Comparison of ENCODE assay signal across 23 cellular contexts in the genomic region with DNA sequence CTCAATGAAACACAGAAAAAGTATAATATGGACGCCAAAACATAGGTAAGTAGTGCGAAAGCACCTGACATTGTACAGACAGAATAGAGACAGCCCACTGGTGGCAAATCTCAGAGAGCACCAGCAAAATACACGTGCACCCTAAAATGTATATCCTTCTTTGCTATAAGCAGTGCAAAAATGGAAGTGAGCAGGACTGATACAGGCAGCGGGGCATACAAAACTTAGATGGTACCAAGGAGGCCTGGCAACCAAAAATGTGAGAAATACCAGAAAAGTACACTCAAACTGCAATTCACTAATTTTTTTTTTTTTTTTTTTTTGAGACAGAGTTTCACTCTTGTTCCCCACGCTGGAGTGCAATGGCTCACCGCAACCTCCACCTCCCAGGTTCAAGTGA.
A peak's percentile ranks its signal among the peaks of the same experiment; 100 is the strongest.
DNase-seq lines count a peak whose midpoint lies in the region; ATAC-seq and TF ChIP-seq lines count a peak whose summit lies in the region.
"Had no signal": no experiment of that assay in that cellular context is flagged by ENCODE, and none has a peak within 500 bp of the region (broad histone marks: within the 10 kb centered on the region; RNA-seq: fewer than 3 reads in every experiment).

No MANE protein-coding gene starts in this region.

- H3K36me3 Mint-ChIP-seq in activated CD4-positive, alpha-beta memory T cell treated with anti-CD3 and anti-CD28 coated beads for 36 hours, result no peaks in the 10 kb centered on the region
- peaks cover 3% of the 10 kb centered on the region for H3K36me3 Mint-ChIP-seq in activated CD4-positive, alpha-beta memory T cell treated with anti-CD3 and anti-CD28 coated beads, Interleukin-2, amount 10 ng/mL, durations not matched to agents 7 days and 5 days (ENCODE audit: low read depth)
- peaks cover 7% of the 10 kb centered on the region for H3K36me3 Mint-ChIP-seq in activated T-helper 17 cell treated with anti-CD3 and anti-CD28 coated beads, Interleukin-2, amount 50 U/mL, for 72 hours (ENCODE audit: low read depth)
- H3K36me3 Mint-ChIP-seq: CD14-positive monocyte had no signal

- H3K4me3 Mint-ChIP-seq in activated CD4-positive, alpha-beta memory T cell treated with anti-CD3 and anti-CD28 coated beads for 36 hours, result no peak overlapping the region
- H3K4me3 Mint-ChIP-seq in activated CD4-positive, alpha-beta memory T cell treated with anti-CD3 and anti-CD28 coated beads, Interleukin-2, amount 10 ng/mL, durations not matched to agents 7 days and 5 days, result no peak overlapping the region
- peak overlapping the region; percentile 44 for H3K4me3 Mint-ChIP-seq in activated T-helper 17 cell treated with anti-CD3 and anti-CD28 coated beads, Interleukin-2, amount 50 U/mL, for 72 hours
- H3K4me3 Mint-ChIP-seq: CD14-positive monocyte; CD4-positive, alpha-beta T cell; CD8-positive, alpha-beta memory T cell had no signal

- no peak overlapping the region for H3K4me3 ChIP-seq in HCT116 (replicated peaks in 1 of 2; ENCODE audit: low read depth in 1 of 2, low read length in 2 of 2)
- H3K4me3 ChIP-seq: A549; BLaER1 treated with 17β-estradiol and CSF1 and Interleukin-3, amounts not matched to agents 10 nM and 100 nM; GM12878; GM23248 had no signal

- H3K4me1 ChIP-seq in HCT116 (ENCODE audit: control insufficient read depth in 1 of 2, insufficient read depth in 2 of 2, low read length in 2 of 2), result peaks cover 7 to 14% of the 10 kb centered on the region in 2 experiments
- H3K4me1 ChIP-seq: A549, BE2C had no signal

- H3K9me3 ChIP-seq in HCT116 (ENCODE audit: control insufficient read depth in 1 of 2, insufficient read depth in 1 of 2, low read depth in 1 of 2, low read length in 2 of 2), result no peaks in the 10 kb centered on the region
- H3K9me3 ChIP-seq: A549; BE2C; BLaER1 treated with 17β-estradiol and CSF1 and Interleukin-3, amounts not matched to agents 10 nM and 100 nM had no signal

- no peak overlapping the region for H2AFZ ChIP-seq in HCT116 (ENCODE audit: low read depth, low read length, poor library complexity, severe bottlenecking)
- H2AFZ ChIP-seq: GM23248 had no signal

- POLR2A ChIA-PET in activated CD4-positive, alpha-beta memory T cell treated with anti-CD3 and anti-CD28 coated beads for 36 hours (lab: Charles Lee), result no interaction called here
- POLR2A ChIA-PET in activated CD4-positive, alpha-beta memory T cell treated with anti-CD3 and anti-CD28 coated beads, Interleukin-2, amount 10 ng/mL, durations not matched to agents 7 days and 5 days (lab: Charles Lee), result no interaction called here
- POLR2A ChIA-PET in HCT116 (lab: Charles Lee), result no interaction called here

- peak overlapping the region; percentile 42 for H3K27ac Mint-ChIP-seq in activated CD4-positive, alpha-beta memory T cell treated with anti-CD3 and anti-CD28 coated beads for 36 hours
- no peak overlapping the region for H3K27ac Mint-ChIP-seq in activated CD4-positive, alpha-beta memory T cell treated with anti-CD3 and anti-CD28 coated beads, Interleukin-2, amount 10 ng/mL, durations not matched to agents 7 days and 5 days
- peak overlapping the region; percentile 77 for H3K27ac Mint-ChIP-seq in activated T-helper 17 cell treated with anti-CD3 and anti-CD28 coated beads, Interleukin-2, amount 50 U/mL, for 72 hours
- H3K27ac Mint-ChIP-seq: CD14-positive monocyte; CD4-positive, alpha-beta T cell had no signal

- no peak overlapping the region for H3K9ac ChIP-seq in HCT116 (ENCODE audit: low read length)
- H3K9ac ChIP-seq: BLaER1 treated with 17β-estradiol and CSF1 and Interleukin-3, amounts not matched to agents 10 nM and 100 nM; GM23248 had no signal

- RAD21 ChIA-PET in HCT116 (lab: Charles Lee; ENCODE audit: low non-redundant PET in 1 of 2, low total read pairs in 2 of 2, uncharacterized antibody in 2 of 2, unreplicated experiment in 2 of 2), result no interaction called here

- TF ChIP-seq POLR2A in HCT116 (IDR thresholded peaks at IDR 0.05; ENCODE audit: borderline replicate concordance, extremely low read depth, insufficient read depth, insufficient read length), result no peak

- 0 out of 2 replicates have a peak overlapping the region, but pooled peaks have one; percentile 64 for H3K4me2 ChIP-seq in HCT116 (ENCODE audit: low read length)
- H3K4me2 ChIP-seq: A549; BLaER1 treated with 17β-estradiol and CSF1 and Interleukin-3, amounts not matched to agents 10 nM and 100 nM had no signal

- peak; percentile 27 for DNase-seq in activated CD4-positive, alpha-beta memory T cell treated with anti-CD3 and anti-CD28 coated beads for 36 hours
- DNase-seq in activated CD4-positive, alpha-beta memory T cell treated with anti-CD3 and anti-CD28 coated beads, Interleukin-2, amount 10 ng/mL, durations not matched to agents 7 days and 5 days, result no peak
- DNase-seq in HCT116 (ENCODE audit: low read depth, low spot score) (no peak), putamen (ENCODE audit: low spot score) (no peak), SIG-M5 treated with dmso at 0.1 percent for 504 hours (lab: John Stamatoyannopoulos, UW; ENCODE audit: unreplicated experiment) (no peak)
- DNase-seq: 8988T; ACHN; AML-193; BE2C; CD4-positive, alpha-beta T cell; CD8-positive, alpha-beta memory T cell; DMS 273 treated with DMSO at 0.1 percent for 48 hours; DMS79; EL; GDM1; GM23248; H7; HCEC 1CT had no signal

- no peak for TF ChIP-seq CTCF in HCT116 (IDR thresholded peaks at IDR 0.05 in 2 of 3, conservative IDR thresholded peaks at IDR 0.05 in 1 of 3; ENCODE audit: borderline replicate concordance in 1 of 3, insufficient read depth in 1 of 3, low read depth in 2 of 3, low read length in 2 of 3)

- no peaks in the 10 kb centered on the region for H3K36me3 ChIP-seq in HCT116 (ENCODE audit: control insufficient read depth in 1 of 2, insufficient read depth in 2 of 2, low read length in 2 of 2)
- H3K36me3 ChIP-seq: BE2C; BLaER1 treated with 17β-estradiol and CSF1 and Interleukin-3, amounts not matched to agents 10 nM and 100 nM had no signal

- no peak for TF ChIP-seq RAD21 in HCT116 (IDR thresholded peaks at IDR 0.05; ENCODE audit: low read depth)

- intact Hi-C loops in activated CD4-positive, alpha-beta memory T cell treated with anti-CD3 and anti-CD28 coated beads for 36 hours (cut with micrococcal nuclease), result loop anchor here (2.0 to 10.0 kb wide), 4 partner anchors 382 to 990 kb away; no protein-coding TSS in a partner anchor
- intact Hi-C loops in HCT116 (cut with micrococcal nuclease), result loop anchor here (10.0 kb wide), 1 partner anchor 400 kb away; no protein-coding TSS in a partner anchor

- peak; percentile 25; the same call in 1 of the 2 replicates for ATAC-seq in HCT116
- ATAC-seq in activated T-helper 17 cell treated with anti-CD3 and anti-CD28 coated beads, Interleukin-2, amount 50 U/mL, for 72 hours (replicated peaks), result peak; percentile 73
- ATAC-seq: A549, GM12878 had no signal

- no TSS peak for BruUV-seq in HCT116 (replicated peaks; lab: Mats Ljungman, UMichigan)

- H3K27ac ChIP-seq in HCT116 (ENCODE audit: low read depth, low read length), result no peak overlapping the region
- H3K27ac ChIP-seq: A549; BLaER1 treated with 17β-estradiol and CSF1 and Interleukin-3, amounts not matched to agents 10 nM and 100 nM; GM23248 had no signal

- no peaks in the 10 kb centered on the region for H4K20me1 ChIP-seq in HCT116 (ENCODE audit: insufficient read depth)
- H4K20me1 ChIP-seq: BLaER1 treated with 17β-estradiol and CSF1 and Interleukin-3, amounts not matched to agents 10 nM and 100 nM had no signal

- no peaks in the 10 kb centered on the region for H3K79me2 ChIP-seq in HCT116 (ENCODE audit: insufficient read depth, low read length)

- no peaks in the 10 kb centered on the region for H3K27me3 Mint-ChIP-seq in activated CD4-positive, alpha-beta memory T cell treated with anti-CD3 and anti-CD28 coated beads for 36 hours
- no peaks in the 10 kb centered on the region for H3K27me3 Mint-ChIP-seq in activated CD4-positive, alpha-beta memory T cell treated with anti-CD3 and anti-CD28 coated beads, Interleukin-2, amount 10 ng/mL, durations not matched to agents 7 days and 5 days
- no peaks in the 10 kb centered on the region for H3K27me3 Mint-ChIP-seq in activated T-helper 17 cell treated with anti-CD3 and anti-CD28 coated beads, Interleukin-2, amount 50 U/mL, for 72 hours
- H3K27me3 Mint-ChIP-seq: CD4-positive, alpha-beta T cell had no signal

- H3K9me2 ChIP-seq in HCT116 (ENCODE audit: insufficient read depth), result no peaks in the 10 kb centered on the region

- CTCF ChIA-PET in activated CD4-positive, alpha-beta memory T cell treated with anti-CD3 and anti-CD28 coated beads for 36 hours (lab: Charles Lee), result interaction anchor here (0.7 to 1.2 kb wide), 2 partner anchors 64 to 207 kb away, joined by 3 read pairs; a partner anchor contains a TSS
- CTCF ChIA-PET in activated CD4-positive, alpha-beta memory T cell treated with anti-CD3 and anti-CD28 coated beads, Interleukin-2, amount 10 ng/mL, durations not matched to agents 7 days and 5 days (lab: Charles Lee), result no interaction called here
- CTCF ChIA-PET in HCT116 (lab: Charles Lee), result no interaction called here

- no peaks in the 10 kb centered on the region for H3K9me3 Mint-ChIP-seq in activated CD4-positive, alpha-beta memory T cell treated with anti-CD3 and anti-CD28 coated beads for 36 hours
- H3K9me3 Mint-ChIP-seq in activated CD4-positive, alpha-beta memory T cell treated with anti-CD3 and anti-CD28 coated beads, Interleukin-2, amount 10 ng/mL, durations not matched to agents 7 days and 5 days, result no peaks in the 10 kb centered on the region
- no peaks in the 10 kb centered on the region for H3K9me3 Mint-ChIP-seq in activated T-helper 17 cell treated with anti-CD3 and anti-CD28 coated beads, Interleukin-2, amount 50 U/mL, for 72 hours
- H3K9me3 Mint-ChIP-seq: CD4-positive, alpha-beta T cell; CD8-positive, alpha-beta memory T cell had no signal

- no peaks in the 10 kb centered on the region for H3K27me3 ChIP-seq in HCT116 (ENCODE audit: insufficient read depth, low read length)
- H3K27me3 ChIP-seq: BE2C; BLaER1 treated with 17β-estradiol and CSF1 and Interleukin-3, amounts not matched to agents 10 nM and 100 nM had no signal

- peaks cover 13% of the 10 kb centered on the region for H3K4me1 Mint-ChIP-seq in activated CD4-positive, alpha-beta memory T cell treated with anti-CD3 and anti-CD28 coated beads for 36 hours (ENCODE audit: low read depth)
- H3K4me1 Mint-ChIP-seq in activated CD4-positive, alpha-beta memory T cell treated with anti-CD3 and anti-CD28 coated beads, Interleukin-2, amount 10 ng/mL, durations not matched to agents 7 days and 5 days, result peaks cover 11% of the 10 kb centered on the region
- peaks cover 13% of the 10 kb centered on the region for H3K4me1 Mint-ChIP-seq in activated T-helper 17 cell treated with anti-CD3 and anti-CD28 coated beads, Interleukin-2, amount 50 U/mL, for 72 hours
- H3K4me1 Mint-ChIP-seq: CD14-positive monocyte; CD8-positive, alpha-beta memory T cell had no signal

TF ChIP-seq in HCT116, 20 proteins besides CTCF, POLR2A, EP300 and RAD21:
- no peak for TF ChIP-seq FOSL1 (IDR thresholded peaks at IDR 0.05; ENCODE audit: low read depth)
